16 cellular contexts compared by ENCODE assay signal in the genomic region with DNA sequence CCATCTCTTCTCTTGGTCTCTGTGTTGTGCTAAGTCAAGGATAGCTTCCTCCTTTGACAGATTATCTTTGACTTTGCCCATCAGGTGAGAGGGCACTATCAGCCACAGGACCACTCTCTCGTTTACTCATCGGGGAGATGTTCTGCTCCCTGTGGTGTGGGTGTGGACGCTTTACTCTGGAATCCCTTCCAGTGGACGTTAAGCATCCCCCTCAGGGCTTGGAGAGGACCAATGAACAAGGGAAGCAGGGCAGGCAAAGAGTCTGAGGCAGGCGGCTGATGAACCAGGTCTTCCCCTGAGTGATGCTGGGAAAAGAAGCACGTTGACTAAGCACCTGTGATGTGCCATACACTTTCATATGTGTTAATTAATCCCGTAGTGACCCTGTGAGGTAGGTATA. TPM values are rescaled to one million over a fixed set of nuclear protein-coding genes. Genes with fewer than 3 reads are reported as not detected.
DNase-seq lines count a peak whose midpoint lies in the region; ATAC-seq, FAIRE-seq and TF ChIP-seq lines count a peak whose summit lies in the region.
"Had no signal": no experiment of that assay in that cellular context is flagged by ENCODE, and none has a peak within 500 bp of the region (broad histone marks: within the 10 kb centered on the region; RNA-seq: fewer than 3 reads in every experiment).

No MANE protein-coding gene starts in this region.

- H3K9ac ChIP-seq in K562 (ENCODE audit: insufficient read depth in 1 of 2, low read depth in 2 of 2, low read length in 2 of 2) (no peak overlapping the region), smooth muscle cell (ENCODE audit: low read depth) (no peak overlapping the region)

- no peaks in the 10 kb centered on the region for H3K27me3 ChIP-seq in right atrium auricular region
- H3K27me3 ChIP-seq in K562 (ENCODE audit: control insufficient read depth in 2 of 2, insufficient read depth in 2 of 2, low read length in 2 of 2) = no peaks in the 10 kb centered on the region
- no peaks in the 10 kb centered on the region for H3K27me3 ChIP-seq in naive thymus-derived CD4-positive, alpha-beta T cell (ENCODE audit: control insufficient read depth in 2 of 2, insufficient read depth in 2 of 2, low read length in 2 of 2)
- H3K27me3 ChIP-seq in smooth muscle cell (ENCODE audit: low read depth) = no peaks in the 10 kb centered on the region
- H3K27me3 ChIP-seq: SJCRH30 had no signal

- TF ChIP-seq RAD21 in K562 (CRISPR knock-in tag; conservative IDR thresholded peaks at IDR 0.05 in 1 of 2, IDR thresholded peaks at IDR 0.05 in 1 of 2) = no peak

- H3K4me2 ChIP-seq in K562 (ENCODE audit: insufficient read depth, low read length) = no peak overlapping the region
- no peak overlapping the region for H3K4me2 ChIP-seq in smooth muscle cell

- H2AFZ ChIP-seq in K562 (ENCODE audit: low read depth, low read length) (no peak overlapping the region), smooth muscle cell (ENCODE audit: low read depth) (no peak overlapping the region)

- peaks cover 0 to 2% (median 0%) of the 10 kb centered on the region in 5 donors for H3K27me3 Mint-ChIP-seq in naive thymus-derived CD4-positive, alpha-beta T cell
- no peaks in the 10 kb centered on the region for H3K27me3 Mint-ChIP-seq in HFFc6 (ENCODE audit: insufficient read depth)

- peaks cover 6% of the 10 kb centered on the region for H3F3A ChIP-seq in smooth muscle cell (ENCODE audit: low read depth)

- H3K9me3 ChIP-seq in right atrium auricular region (no peaks in the 10 kb centered on the region), K562 (replicated peaks; ENCODE audit: control insufficient read depth, insufficient read depth, low read depth, low read length) (no peaks in the 10 kb centered on the region), smooth muscle cell (replicated peaks; ENCODE audit: low read depth) (no peaks in the 10 kb centered on the region)
- H3K9me3 ChIP-seq in naive thymus-derived CD4-positive, alpha-beta T cell (ENCODE audit: control insufficient read depth in 2 of 3, low read length in 3 of 3) = no peaks in the 10 kb centered on the region
- H3K9me3 ChIP-seq: SJCRH30 had no signal

- TF ChIP-seq EP300 in K562 (IDR thresholded peaks at IDR 0.05; ENCODE audit: low read length) = no peak

- intact Hi-C loops in Right ventricle myocardium inferior (cut with DNase I) (no loop called here), K562 (cut with micrococcal nuclease) (no loop called here)
- intact Hi-C loops in naive thymus-derived CD4-positive, alpha-beta T cell (cut with micrococcal nuclease) = loop anchor here in 1 of 2 donors (10.0 kb wide), 1 partner anchor 778 kb away; no protein-coding TSS in a partner anchor

- peaks cover 10 to 27% (median 19%) of the 10 kb centered on the region in 7 donors for H3K4me1 Mint-ChIP-seq in naive thymus-derived CD4-positive, alpha-beta T cell
- H3K4me1 Mint-ChIP-seq in HFFc6 (ENCODE audit: low read depth) = peaks cover 29% of the 10 kb centered on the region

- H3K4me3 ChIP-seq in right atrium auricular region = no peak overlapping the region
- no peak overlapping the region for H3K4me3 ChIP-seq in K562
- no peak overlapping the region for H3K4me3 ChIP-seq in naive thymus-derived CD4-positive, alpha-beta T cell (ENCODE audit: low read length)
- H3K4me3 ChIP-seq in smooth muscle cell = no peak overlapping the region
- H3K4me3 ChIP-seq: SJCRH30 had no signal

- no peaks in the 10 kb centered on the region for H3K36me3 ChIP-seq in right atrium auricular region
- H3K36me3 ChIP-seq in K562 (ENCODE audit: control insufficient read depth, insufficient read depth, low read length) = no peaks in the 10 kb centered on the region
- no peaks in the 10 kb centered on the region for H3K36me3 ChIP-seq in naive thymus-derived CD4-positive, alpha-beta T cell (ENCODE audit: control insufficient read depth in 2 of 3, insufficient read depth in 3 of 3, low read length in 3 of 3)
- H3K36me3 ChIP-seq in smooth muscle cell (ENCODE audit: low read depth) = no peaks in the 10 kb centered on the region
- H3K36me3 ChIP-seq: SJCRH30 had no signal

- CTCF ChIA-PET in K562 (lab: Yijun Ruan, JAX; ENCODE audit: low intra/inter-chr PET ratio) = no interaction called here
- CTCF ChIA-PET in naive thymus-derived CD4-positive, alpha-beta T cell (lab: Charles Lee) = interaction anchor here (0.7 kb wide), 1 partner anchor 56 kb away, joined by 3 read pairs; no protein-coding TSS in a partner anchor

- TF ChIP-seq CTCF in right atrium auricular region (IDR thresholded peaks at IDR 0.05) = no peak
- no peak for TF ChIP-seq CTCF in K562 (IDR thresholded peaks at IDR 0.05 in 2 of 3, conservative IDR thresholded peaks at IDR 0.05 in 1 of 3; ENCODE audit: insufficient read depth in 2 of 3, low read depth in 1 of 3, low read length in 3 of 3)
- TF ChIP-seq CTCF in smooth muscle cell (IDR thresholded peaks at IDR 0.05; ENCODE audit: borderline replicate concordance, insufficient read depth, poor library complexity, severe bottlenecking) = no peak
- TF ChIP-seq CTCF in HFFc6 (IDR thresholded peaks at IDR 0.05) = no peak

- no TSS peak for BruUV-seq in K562 (replicated peaks; lab: Mats Ljungman, UMichigan)

- ATAC-seq in Right ventricle myocardium inferior = no peak
- no peak for ATAC-seq in K562
- no peak for ATAC-seq in naive thymus-derived CD4-positive, alpha-beta T cell
- ATAC-seq: HCT116 had no signal

- peak overlapping the region in 6 of 9 donors; percentile 7 to 81 (median 32) for H3K27ac Mint-ChIP-seq in naive thymus-derived CD4-positive, alpha-beta T cell
- H3K27ac Mint-ChIP-seq in HFFc6 = no peak overlapping the region

- peak; percentile 48 for DNase-seq in right atrium auricular region (ENCODE audit: low spot score)
- DNase-seq in Right ventricle myocardium inferior (ENCODE audit: missing footprints) = no peak
- no peak for DNase-seq in K562 (ENCODE audit: extremely low read depth in 1 of 4, low spot score in 3 of 4)
- no peak for DNase-seq in naive thymus-derived CD4-positive, alpha-beta T cell
- no peak for DNase-seq in smooth muscle cell (lab: John Stamatoyannopoulos, UW; ENCODE audit: unreplicated experiment)
- DNase-seq in HFFc6 = no peak
- no peak for DNase-seq in activated effector memory CD4-positive, alpha-beta T cell treated with anti-CD3 and anti-CD28 coated beads, Interleukin-2, amount 50 U/mL, for 16 hours
- DNase-seq: NCI-H1048, NCI-H146, NCI-H2081 treated with DMSO at 0.1 percent for 48 hours, NCI-H524, OCI-M1, RPMI8226, SJCRH30 had no signal

- WGBS in K562 (ENCODE audit: insufficient coverage, low coverage, missing lambda C conversion rate) = 47% methylated on average over 7 of the region's 7 CpGs
- WGBS in smooth muscle cell (ENCODE audit: low lambda C conversion rate) = 64% methylated on average over 7 of the region's 7 CpGs

- no peaks in the 10 kb centered on the region for H3K9me1 ChIP-seq in K562 (ENCODE audit: control insufficient read depth, insufficient read depth, low read length)

- no peak overlapping the region for H3K4me3 Mint-ChIP-seq in naive thymus-derived CD4-positive, alpha-beta T cell
- no peak overlapping the region for H3K4me3 Mint-ChIP-seq in HFFc6

- no peaks in the 10 kb centered on the region for H3K4me1 ChIP-seq in right atrium auricular region
- peaks cover 14 to 25% of the 10 kb centered on the region in 2 experiments for H3K4me1 ChIP-seq in K562 (replicated peaks in 1 of 2; ENCODE audit: control insufficient read depth in 2 of 2, insufficient read depth in 2 of 2, low read length in 2 of 2)
- peaks cover 16 to 18% of the 10 kb centered on the region in 2 donors for H3K4me1 ChIP-seq in naive thymus-derived CD4-positive, alpha-beta T cell (ENCODE audit: control insufficient read depth in 2 of 2, insufficient read depth in 2 of 2, low read length in 2 of 2)
- peaks cover 14% of the 10 kb centered on the region for H3K4me1 ChIP-seq in smooth muscle cell (ENCODE audit: low read depth)

- peaks cover 0 to 11% (median 0%) of the 10 kb centered on the region in 5 donors for H3K36me3 Mint-ChIP-seq in naive thymus-derived CD4-positive, alpha-beta T cell
- H3K36me3 Mint-ChIP-seq in HFFc6 (ENCODE audit: low read depth) = no peaks in the 10 kb centered on the region

- POLR2A ChIA-PET in K562 (lab: Yijun Ruan, JAX) = no interaction called here
- POLR2A ChIA-PET in naive thymus-derived CD4-positive, alpha-beta T cell (lab: Charles Lee) = no interaction called here

- H3K9me3 Mint-ChIP-seq in naive thymus-derived CD4-positive, alpha-beta T cell = peaks cover 0 to 2% (median 0%) of the 10 kb centered on the region in 11 donors
- 0 out of 2 replicates have a peak, but pooled peaks cover 3% of the 10 kb centered on the region for H3K9me3 Mint-ChIP-seq in HFFc6

- no peak for TF ChIP-seq POLR2A in K562 (conservative IDR thresholded peaks at IDR 0.05)

- no peaks in the 10 kb centered on the region for H4K20me1 ChIP-seq in K562 (replicated peaks; ENCODE audit: control insufficient read depth, insufficient read depth, low read length)
- no peaks in the 10 kb centered on the region for H4K20me1 ChIP-seq in smooth muscle cell (ENCODE audit: low read depth)

- FAIRE-seq in K562 (lab: Jason Lieb, UNC) = no peak
- FAIRE-seq: HTR-8/SVneo had no signal

- no peaks in the 10 kb centered on the region for H3K79me2 ChIP-seq in K562 (ENCODE audit: control insufficient read depth, insufficient read depth, low read length)
- H3K79me2 ChIP-seq in smooth muscle cell (ENCODE audit: low read depth) = no peaks in the 10 kb centered on the region

- H3K27ac ChIP-seq in right atrium auricular region (no peak overlapping the region), K562 (ENCODE audit: extremely low read depth, low read depth, low read length) (peak overlapping the region; percentile 22; the same call in 1 of the 3 replicates), smooth muscle cell (ENCODE audit: low read depth) (no peak overlapping the region)
- no peak overlapping the region for H3K27ac ChIP-seq in naive thymus-derived CD4-positive, alpha-beta T cell (ENCODE audit: low read depth, low read length)
- H3K27ac ChIP-seq: SJCRH30 had no signal

- in situ Hi-C loops in K562 (cut with MboI) = no loop called here

RNA-seq across cellular contexts. Expression of a gene that starts 21.0 kb away (rescaled TPM):
- total RNA-seq in right atrium auricular region = 10 to 100 TPM in 1 of 2 donors, 1 to 10 TPM in 1; 6.5 to 14.9 TPM
- 7.4 TPM for total RNA-seq in Right ventricle myocardium inferior
- 44.6 and 48.3 TPM in 2 replicates for total RNA-seq in K562 (2011; cell fraction: chromatin; rRNA removed; ENCODE audit: low replicate concordance)
- 26.7 and 28.9 TPM in 2 replicates for total RNA-seq in K562 (2011; cell fraction: nucleolus; rRNA removed)
- 56.0 and 88.0 TPM in 2 replicates for total RNA-seq in K562 (2011; cell fraction: nucleoplasm; rRNA removed)
- total RNA-seq in K562 (2014; rRNA removed) = 15.7 and 17.3 TPM in 2 replicates
- 18.8 and 20.3 TPM in 2 replicates for total RNA-seq in K562 (2014; rRNA removed; fragmentation: Illumina TruSeq; extraction: Trizol)
- total RNA-seq in K562 (2015; rRNA removed; fragmentation: Illumina TruSeq; extraction: Trizol) = 14.1 and 14.7 TPM in 2 replicates
- total RNA-seq in K562 (2021) = 42.6 and 51.9 TPM in 2 replicates
- polyA plus RNA-seq in K562 (2011; rRNA removed) = 23.1 and 43.4 TPM in 2 replicates
- polyA plus RNA-seq in K562 (2011; cell fraction: cytosol; rRNA removed) = 24.8 and 52.3 TPM in 2 replicates
- polyA plus RNA-seq in K562 (2011; cell fraction: nucleus; rRNA removed) = 39.0 and 49.3 TPM in 2 replicates
- polyA plus RNA-seq in K562 (2012) = 22.7 and 30.7 TPM in 2 replicates
- polyA plus RNA-seq in K562 (2014; fragmentation: Illumina TruSeq; extraction: Trizol) = 33.9 and 35.5 TPM in 2 replicates
- polyA plus RNA-seq in K562 (2014; fragmentation: Nextera tagmentation; extraction: Ambion mirVana) = 10 to 100 TPM; 10.1 to 21.8 TPM
- polyA plus RNA-seq in K562 (2014; rRNA removed) = 21.0 and 22.4 TPM in 2 replicates
- polyA minus RNA-seq in K562 (2011; rRNA and poly(A)+ RNA removed) = 19.7 and 35.1 TPM in 2 replicates
- polyA minus RNA-seq in K562 (2011; cell fraction: cytosol; rRNA and poly(A)+ RNA removed) = 25.3 and 46.8 TPM in 2 replicates
- 10.1 and 22.5 TPM in 2 replicates for polyA minus RNA-seq in K562 (2011; cell fraction: nucleus; rRNA and poly(A)+ RNA removed)
- 10 to 100 TPM in 4 of 5 experiments, 1 to 10 TPM in 1; 6.8 to 22.5 (median 19.4) TPM for total RNA-seq in naive thymus-derived CD4-positive, alpha-beta T cell
- 10 to 100 TPM in 1 of 2 donors, 1 to 10 TPM in 1; 9.1 to 12.2 TPM for polyA plus RNA-seq in naive thymus-derived CD4-positive, alpha-beta T cell
- 29.8 and 30.4 TPM in 2 replicates for total RNA-seq in smooth muscle cell
- 40.6 and 46.6 TPM in 2 replicates for polyA plus RNA-seq in smooth muscle cell
- total RNA-seq in HFFc6 (2021; fragmentation: NEBNext Ultra II Directional; extraction: Animal tissue kit (Norgen Biotek cat#: 25700)) = 10 to 100 TPM; 21.3 to 26.6 (median 24.7) TPM
